Comparison of ENCODE assay signal across 13 cellular contexts in the genomic region with DNA sequence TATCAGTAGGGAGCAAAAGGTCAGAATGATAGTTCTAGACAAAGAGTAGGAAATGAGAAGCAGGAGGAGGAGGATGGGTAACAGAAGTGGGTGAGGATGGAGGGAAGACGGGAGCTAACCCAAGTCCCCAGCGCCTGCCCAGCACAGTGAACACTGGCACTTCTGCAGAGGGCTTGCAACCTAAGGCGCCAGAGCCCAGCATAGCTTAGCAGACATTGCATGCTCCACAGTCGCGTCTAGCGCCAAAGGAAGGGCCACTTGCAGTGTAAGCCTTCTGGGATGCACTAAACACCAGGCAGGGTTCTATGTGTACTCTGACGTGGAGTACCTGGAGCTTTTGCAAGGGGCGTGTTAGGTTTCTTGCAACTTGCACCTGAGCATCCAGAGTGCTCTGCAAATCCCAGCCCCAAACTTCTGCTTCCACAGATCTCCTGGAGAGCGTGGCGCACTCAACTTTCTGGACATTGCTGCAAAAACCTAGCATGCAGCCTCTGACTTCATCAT. TPM values are rescaled to one million over a fixed set of nuclear protein-coding genes. Genes with fewer than 3 reads are reported as not detected.
DNase-seq lines count a peak whose midpoint lies in the region; ATAC-seq, FAIRE-seq and TF ChIP-seq lines count a peak whose summit lies in the region.
"Had no signal": no experiment of that assay in that cellular context is flagged by ENCODE, and none has a peak within 500 bp of the region (broad histone marks: within the 10 kb centered on the region; RNA-seq: fewer than 3 reads in every experiment).

No MANE protein-coding gene starts in this region.

- H3K4me1 ChIP-seq in body of pancreas (peaks cover 22% of the 10 kb centered on the region), neural progenitor cell (no peaks in the 10 kb centered on the region), kidney (ENCODE audit: control insufficient read depth in 1 of 2, insufficient read depth in 1 of 2, low read depth in 1 of 2, low read length in 2 of 2) (peaks cover 0 to 4% of the 10 kb centered on the region in 2 donors)
- H3K4me1 ChIP-seq: SJCRH30 had no signal

- H3K9ac ChIP-seq in neural progenitor cell = no peak overlapping the region
- H3K9ac ChIP-seq in kidney (ENCODE audit: low read length in 2 of 2) = no peak overlapping the region

- peak overlapping the region in 2 of 4 donors; percentile 60 to 64 for H3K27ac ChIP-seq in body of pancreas
- no peak overlapping the region for H3K27ac ChIP-seq in neural progenitor cell
- no peak overlapping the region for H3K27ac ChIP-seq in kidney (ENCODE audit: low read depth in 2 of 2, low read length in 2 of 2)
- H3K27ac ChIP-seq: SJCRH30 had no signal

- no peaks in the 10 kb centered on the region for H3K4me1 Mint-ChIP-seq in neural progenitor cell

- peaks cover 58% of the 10 kb centered on the region for H3K27me3 Mint-ChIP-seq in neural progenitor cell (ENCODE audit: insufficient read depth, low read depth)

- intact Hi-C loops in body of pancreas (cut with DNase I) = no loop called here
- intact Hi-C loops in kidney (cut with DNase I) = no loop called here

- H3K36me3 Mint-ChIP-seq in neural progenitor cell = no peaks in the 10 kb centered on the region

- peak overlapping the region; percentile 55 for H3K4me3 ChIP-seq in NB4 (ENCODE audit: low read depth, low read length)
- no peak overlapping the region for H3K4me3 ChIP-seq in body of pancreas
- peak overlapping the region; percentile 44 for H3K4me3 ChIP-seq in neural progenitor cell
- no peak overlapping the region for H3K4me3 ChIP-seq in kidney (ENCODE audit: low read length in 2 of 2)
- H3K4me3 ChIP-seq: SJCRH30 had no signal

- TF ChIP-seq CTCF in NB4 (IDR thresholded peaks at IDR 0.05; ENCODE audit: low read depth, low read length) (no peak), body of pancreas (IDR thresholded peaks at IDR 0.05) (no peak), neural progenitor cell (IDR thresholded peaks at IDR 0.05) (no peak), kidney (IDR thresholded peaks at IDR 0.05; ENCODE audit: borderline replicate concordance, extremely low read depth, insufficient read depth) (no peak)

- H3K4me2 ChIP-seq in neural progenitor cell = peak overlapping the region; percentile 82

- no peak overlapping the region for H2AFZ ChIP-seq in neural progenitor cell (replicated peaks)

- no peak overlapping the region for H3K27ac Mint-ChIP-seq in neural progenitor cell

- H3K27me3 ChIP-seq in body of pancreas (no peaks in the 10 kb centered on the region), neural progenitor cell (peaks cover 100% of the 10 kb centered on the region)

- peak; percentile 13 for DNase-seq in activated CD4-positive, alpha-beta T cell treated with anti-CD3 and anti-CD28 coated beads for 48 hours
- no peak for DNase-seq in activated CD4-positive, alpha-beta T cell treated with anti-CD3 and anti-CD28 coated beads for 1 hour
- DNase-seq in NB4 (ENCODE audit: low read depth) = peak; percentile 36
- peak in 1 of 4 donors; percentile 31 for DNase-seq in body of pancreas
- DNase-seq in neural progenitor cell (ENCODE audit: low spot score) = peak; percentile 46
- DNase-seq in H54 (ENCODE audit: insufficient read length, low spot score) = no peak
- DNase-seq in kidney = no peak
- no peak for DNase-seq in ACHN
- DNase-seq: activated CD8-positive, alpha-beta memory T cell treated with anti-CD3 and anti-CD28 coated beads for 24 hours; AML-193; GF-D8; SJCRH30; stimulated activated CD4-positive, alpha-beta T cell treated with anti-CD3 and anti-CD28 coated beads, Interleukin-1b, Interleukin-23, amount 100 ng/mL, for 48 hours had no signal

- peaks cover 8% of the 10 kb centered on the region for H4K20me1 ChIP-seq in neural progenitor cell (ENCODE audit: low read depth)

- no peaks in the 10 kb centered on the region for H3K9me3 ChIP-seq in body of pancreas
- H3K9me3 ChIP-seq in neural progenitor cell (ENCODE audit: low read depth) = no peaks in the 10 kb centered on the region
- H3K9me3 ChIP-seq in kidney (ENCODE audit: control insufficient read depth in 1 of 2, low read length in 2 of 2) = no peaks in the 10 kb centered on the region
- H3K9me3 ChIP-seq: SJCRH30 had no signal

- H3K4me3 Mint-ChIP-seq in neural progenitor cell = peak overlapping the region; percentile 78

- in situ Hi-C loops in ACHN (cut with HindIII; ENCODE audit: low pct_ligation_motif_present, low pct_unique_long_range_greater_than_20kb, low sequenced_read_pairs) = no loop called here

- FAIRE-seq in H54 (lab: Jason Lieb, UNC) (no peak), kidney (lab: Jason Lieb, UNC) (no peak)

- H3K79me2 ChIP-seq in neural progenitor cell (ENCODE audit: low read depth) = no peaks in the 10 kb centered on the region

- H3K36me3 ChIP-seq in body of pancreas (replicated peaks in 1 of 2; ENCODE audit: insufficient read depth in 1 of 2, low read depth in 2 of 2) (no peaks in the 10 kb centered on the region), neural progenitor cell (no peaks in the 10 kb centered on the region), kidney (ENCODE audit: control insufficient read depth in 1 of 2, insufficient read depth in 2 of 2, low read length in 2 of 2) (no peaks in the 10 kb centered on the region)
- H3K36me3 ChIP-seq: SJCRH30 had no signal

- WGBS in body of pancreas, 2 donors = 5 to 8% methylated on average over 8 to 10 of the region's 10 CpGs

- no peaks in the 10 kb centered on the region for H3F3A ChIP-seq in neural progenitor cell (ENCODE audit: low read depth)

- H3K9me3 Mint-ChIP-seq in neural progenitor cell = peaks cover 19% of the 10 kb centered on the region

- peak; percentile 21 for ATAC-seq in body of pancreas

- TF ChIP-seq POLR2A in NB4 (IDR thresholded peaks at IDR 0.05; ENCODE audit: extremely low read depth, insufficient read length) (no peak), body of pancreas (IDR thresholded peaks at IDR 0.05) (no peak), H54 (IDR thresholded peaks at IDR 0.05; ENCODE audit: low read depth, low read length) (no peak)

RNA-seq across cellular contexts. Expression of gene NKAP, which starts 46.4 kb away (rescaled TPM):
- total RNA-seq in body of pancreas (1 to 10 TPM; 3.6 to 5.3 TPM), neural progenitor cell (ENCODE audit: low replicate concordance) (6.5 and 11.2 TPM in 2 replicates), kidney (7.7 TPM)
- 9.9 TPM for polyA plus RNA-seq in kidney (ENCODE audit: insufficient read depth, low read depth, low replicate concordance)

Comparison
In these comparisons a context has a peak if more than half of its experiments do, and no peak if none do; other contexts are left out.
1. DNase-seq: peak in activated CD4-positive, alpha-beta T cell treated with anti-CD3 and anti-CD28 coated beads for 48 hours (single experiment), NB4 (single experiment) and neural progenitor cell (single experiment); none in activated CD4-positive, alpha-beta T cell treated with anti-CD3 and anti-CD28 coated beads for 1 hour (single experiment), H54 (single experiment), kidney (single experiment) and ACHN (single experiment).
2. H3K4me3 ChIP-seq: peak in NB4 (single experiment) and neural progenitor cell (single experiment); none in body of pancreas (0 of 2) and kidney (0 of 2).